Comparison of ENCODE assay signal across 24 cellular contexts in genomic region chr22:17590586-17590985, GRCh38. TPM values are rescaled to one million over a fixed set of nuclear protein-coding genes. Genes with fewer than 3 reads are reported as not detected.
DNase-seq lines count a peak whose midpoint lies in the region; ATAC-seq and TF ChIP-seq lines count a peak whose summit lies in the region.
"Had no signal": no experiment of that assay in that cellular context is flagged by ENCODE, and none has a peak within 500 bp of the region (broad histone marks: within the 10 kb centered on the region; RNA-seq: fewer than 3 reads in every experiment).

No MANE protein-coding gene starts in this region.

- H3K27me3 ChIP-seq in spleen (replicated peaks in 1 of 7) (no peaks in the 10 kb centered on the region), PC-3 (ENCODE audit: low read length) (no peaks in the 10 kb centered on the region), tibial nerve (no peaks in the 10 kb centered on the region)
- H3K27me3 ChIP-seq: BE2C had no signal

- no peaks in the 10 kb centered on the region for H3K9me3 Mint-ChIP-seq in activated CD8-positive, alpha-beta T cell treated with anti-CD3 and anti-CD28 coated beads for 36 hours
- H3K9me3 Mint-ChIP-seq in activated CD8-positive, alpha-beta T cell treated with anti-CD3 and anti-CD28 coated beads, Interleukin-2, amount 10 ng/mL, durations not matched to agents 7 days and 5 days (ENCODE audit: insufficient read depth) = no peaks in the 10 kb centered on the region
- H3K9me3 Mint-ChIP-seq in brain = no peaks in the 10 kb centered on the region
- H3K9me3 Mint-ChIP-seq in memory B cell = no peaks in the 10 kb centered on the region
- H3K9me3 Mint-ChIP-seq: CD14-positive monocyte; CD8-positive, alpha-beta memory T cell; IgD-negative memory B cell had no signal

- H3K36me3 ChIP-seq in spleen = peaks cover 0 to 83% (median 60%) of the 10 kb centered on the region in 6 donors
- peaks cover 12% of the 10 kb centered on the region for H3K36me3 ChIP-seq in PC-3 (ENCODE audit: low read depth, low read length)
- H3K36me3 ChIP-seq in tibial nerve = peaks cover 6 to 67% (median 26%) of the 10 kb centered on the region in 3 donors

- H3K4me1 Mint-ChIP-seq in activated CD8-positive, alpha-beta T cell treated with anti-CD3 and anti-CD28 coated beads for 36 hours (ENCODE audit: low read depth) = no peaks in the 10 kb centered on the region
- H3K4me1 Mint-ChIP-seq in activated CD8-positive, alpha-beta T cell treated with anti-CD3 and anti-CD28 coated beads, Interleukin-2, amount 10 ng/mL, durations not matched to agents 7 days and 5 days (ENCODE audit: low read depth) = no peaks in the 10 kb centered on the region
- H3K4me1 Mint-ChIP-seq in brain (no peaks in the 10 kb centered on the region), memory B cell (peaks cover 15% of the 10 kb centered on the region)
- H3K4me1 Mint-ChIP-seq: CD14-positive monocyte; CD8-positive, alpha-beta memory T cell had no signal

- H3K4me3 ChIP-seq in spleen = no peak overlapping the region
- H3K4me3 ChIP-seq in PC-3 (ENCODE audit: low read length) = no peak overlapping the region
- no peak overlapping the region for H3K4me3 ChIP-seq in tibial nerve
- H3K4me3 ChIP-seq: GM23248 had no signal

- H3K4me2 ChIP-seq in PC-3 (ENCODE audit: low read length) = no peak overlapping the region
- H3K4me2 ChIP-seq: KMS-11 had no signal

- H3K79me2 ChIP-seq in PC-3 (ENCODE audit: low read length) = no peaks in the 10 kb centered on the region

- H3K36me3 Mint-ChIP-seq in activated CD8-positive, alpha-beta T cell treated with anti-CD3 and anti-CD28 coated beads for 36 hours (ENCODE audit: low read depth) = peaks cover 24% of the 10 kb centered on the region
- H3K36me3 Mint-ChIP-seq in activated CD8-positive, alpha-beta T cell treated with anti-CD3 and anti-CD28 coated beads, Interleukin-2, amount 10 ng/mL, durations not matched to agents 7 days and 5 days (ENCODE audit: low read depth) = peaks cover 45% of the 10 kb centered on the region
- H3K36me3 Mint-ChIP-seq in brain (peaks cover 42% of the 10 kb centered on the region), memory B cell (peaks cover 24% of the 10 kb centered on the region)

- TF ChIP-seq POLR2A in spleen (IDR thresholded peaks at IDR 0.05) = no peak
- TF ChIP-seq POLR2A in tibial nerve (IDR thresholded peaks at IDR 0.05) = no peak

- WGBS in spleen, 5 donors = 86 to 91% (median 88%) methylated on average over 5 of the region's 5 CpGs
- 79 to 80% methylated on average over 4 to 5 of the region's 5 CpGs for WGBS in tibial nerve, 2 donors

- no peak for ATAC-seq in activated CD8-positive, alpha-beta T cell treated with anti-CD3 and anti-CD28 coated beads for 36 hours
- ATAC-seq in activated CD8-positive, alpha-beta T cell treated with anti-CD3 and anti-CD28 coated beads, Interleukin-2, amount 10 ng/mL, durations not matched to agents 7 days and 5 days = no peak
- ATAC-seq in memory B cell (ENCODE audit: low read depth) (no peak), PC-3 (no peak)
- ATAC-seq: Panc1 had no signal

- peaks cover 0 to 21% (median 4%) of the 10 kb centered on the region in 6 donors for H3K4me1 ChIP-seq in spleen
- H3K4me1 ChIP-seq in PC-3 (ENCODE audit: insufficient read depth, low read length) = no peaks in the 10 kb centered on the region
- no peaks in the 10 kb centered on the region for H3K4me1 ChIP-seq in tibial nerve
- H3K4me1 ChIP-seq: BE2C had no signal

- H3F3A ChIP-seq in PC-3 (ENCODE audit: low read length, unreplicated experiment) = no peaks in the 10 kb centered on the region

- intact Hi-C loops in activated CD8-positive, alpha-beta T cell treated with anti-CD3 and anti-CD28 coated beads for 36 hours (cut with micrococcal nuclease) = no loop called here
- intact Hi-C loops in spleen (cut with DNase I; ENCODE audit: low total_unique reads) = no loop called here
- intact Hi-C loops in PC-3 (cut with micrococcal nuclease) = no loop called here

- no peaks in the 10 kb centered on the region for H3K9me2 ChIP-seq in PC-3 (replicated peaks; ENCODE audit: low read length)

- H3K9me3 ChIP-seq in spleen (no peaks in the 10 kb centered on the region), PC-3 (ENCODE audit: low read length) (no peaks in the 10 kb centered on the region), tibial nerve (no peaks in the 10 kb centered on the region)
- H3K9me3 ChIP-seq: BE2C had no signal

- H3K27ac Mint-ChIP-seq in activated CD8-positive, alpha-beta T cell treated with anti-CD3 and anti-CD28 coated beads for 36 hours = peak overlapping the region; percentile 20
- H3K27ac Mint-ChIP-seq in activated CD8-positive, alpha-beta T cell treated with anti-CD3 and anti-CD28 coated beads, Interleukin-2, amount 10 ng/mL, durations not matched to agents 7 days and 5 days = no peak overlapping the region
- H3K27ac Mint-ChIP-seq in brain = peak overlapping the region in 3 of 5 experiments; percentile 13 to 85 (median 70)
- peak overlapping the region; percentile 14 for H3K27ac Mint-ChIP-seq in memory B cell

- no peak for TF ChIP-seq CTCF in activated CD8-positive, alpha-beta T cell treated with anti-CD3 and anti-CD28 coated beads for 36 hours (IDR thresholded peaks at IDR 0.05)
- no peak for TF ChIP-seq CTCF in brain (conservative IDR thresholded peaks at IDR 0.05)
- TF ChIP-seq CTCF in spleen (IDR thresholded peaks at IDR 0.05 in 8 of 11, conservative IDR thresholded peaks at IDR 0.05 in 3 of 11) = no peak
- no peak for TF ChIP-seq CTCF in PC-3 (conservative IDR thresholded peaks at IDR 0.05; ENCODE audit: low read depth, low read length)
- no peak for TF ChIP-seq CTCF in tibial nerve (IDR thresholded peaks at IDR 0.05)

- H3K9ac ChIP-seq in PC-3 (ENCODE audit: low read length) = no peak overlapping the region
- H3K9ac ChIP-seq: GM23248, KMS-11 had no signal

- DNase-seq in activated CD8-positive, alpha-beta T cell treated with anti-CD3 and anti-CD28 coated beads for 36 hours = no peak
- DNase-seq in activated CD8-positive, alpha-beta T cell treated with anti-CD3 and anti-CD28 coated beads, Interleukin-2, amount 10 ng/mL, durations not matched to agents 7 days and 5 days = no peak
- DNase-seq in memory B cell (ENCODE audit: low spot score in 2 of 2) = no peak
- peak; percentile 47 for DNase-seq in spleen
- DNase-seq in activated CD8-positive, alpha-beta memory T cell treated with anti-CD3 and anti-CD28 coated beads, Interleukin-2, amount 50 U/mL, for 4 hours = no peak
- DNase-seq in PC-3 = no peak
- DNase-seq in tibial nerve (ENCODE audit: low spot score in 2 of 2) = no peak
- DNase-seq: ACHN; BE2C; CD8-positive, alpha-beta memory T cell; DMS153; GM23248; HCEC 1CT; MM.1S; NCI-H2029; NCI-H526 treated with DMSO at 0.1 percent for 48 hours; SHP77 treated with DMSO at 0.1 percent for 48 hours had no signal

- POLR2A ChIA-PET in activated CD8-positive, alpha-beta T cell treated with anti-CD3 and anti-CD28 coated beads for 36 hours (lab: Charles Lee) = no interaction called here
- POLR2A ChIA-PET in activated CD8-positive, alpha-beta T cell treated with anti-CD3 and anti-CD28 coated beads, Interleukin-2, amount 10 ng/mL, durations not matched to agents 7 days and 5 days (lab: Charles Lee) = no interaction called here
- POLR2A ChIA-PET in PC-3 (lab: Charles Lee; ENCODE audit: unreplicated experiment) = no interaction called here

- no peaks in the 10 kb centered on the region for H3K27me3 Mint-ChIP-seq in activated CD8-positive, alpha-beta T cell treated with anti-CD3 and anti-CD28 coated beads for 36 hours
- H3K27me3 Mint-ChIP-seq in activated CD8-positive, alpha-beta T cell treated with anti-CD3 and anti-CD28 coated beads, Interleukin-2, amount 10 ng/mL, durations not matched to agents 7 days and 5 days (ENCODE audit: low read depth) = no peaks in the 10 kb centered on the region
- H3K27me3 Mint-ChIP-seq in brain (no peaks in the 10 kb centered on the region), memory B cell (no peaks in the 10 kb centered on the region)
- H3K27me3 Mint-ChIP-seq: CD8-positive, alpha-beta memory T cell; IgD-negative memory B cell had no signal

- TF ChIP-seq EP300 in tibial nerve (IDR thresholded peaks at IDR 0.05) = no peak

- no peaks in the 10 kb centered on the region for H4K20me1 ChIP-seq in PC-3 (ENCODE audit: low read length)

- CTCF ChIA-PET in activated CD8-positive, alpha-beta T cell treated with anti-CD3 and anti-CD28 coated beads for 36 hours (lab: Charles Lee) = no interaction called here
- CTCF ChIA-PET in activated CD8-positive, alpha-beta T cell treated with anti-CD3 and anti-CD28 coated beads, Interleukin-2, amount 10 ng/mL, durations not matched to agents 7 days and 5 days (lab: Charles Lee) = no interaction called here
- CTCF ChIA-PET in PC-3 (lab: Charles Lee) = no interaction called here

- H3K27ac ChIP-seq in spleen (no peak overlapping the region), PC-3 (ENCODE audit: low read length) (no peak overlapping the region), tibial nerve (no peak overlapping the region)
- H3K27ac ChIP-seq: 22Rv1, GM23248, HL-60, KMS-11 had no signal

- no peak overlapping the region for H2AFZ ChIP-seq in PC-3 (ENCODE audit: low read length)
- H2AFZ ChIP-seq: GM23248 had no signal

- BruUV-seq in PC-3 (replicated peaks; lab: Mats Ljungman, UMichigan) = no TSS peak

- H3K4me3 Mint-ChIP-seq in activated CD8-positive, alpha-beta T cell treated with anti-CD3 and anti-CD28 coated beads for 36 hours = no peak overlapping the region
- H3K4me3 Mint-ChIP-seq in activated CD8-positive, alpha-beta T cell treated with anti-CD3 and anti-CD28 coated beads, Interleukin-2, amount 10 ng/mL, durations not matched to agents 7 days and 5 days = no peak overlapping the region
- H3K4me3 Mint-ChIP-seq in brain = no peak overlapping the region
- no peak overlapping the region for H3K4me3 Mint-ChIP-seq in memory B cell
- H3K4me3 Mint-ChIP-seq: CD14-positive monocyte, IgD-negative memory B cell had no signal

RNA-seq across cellular contexts. Expression of gene SLC25A18, which starts 27.3 kb away (rescaled TPM):
- total RNA-seq in activated CD8-positive, alpha-beta T cell treated with anti-CD3 and anti-CD28 coated beads for 36 hours = not detected
- not detected for total RNA-seq in activated CD8-positive, alpha-beta T cell treated with anti-CD3 and anti-CD28 coated beads, Interleukin-2, amount 10 ng/mL, durations not matched to agents 7 days and 5 days
- 40.2 TPM for polyA plus RNA-seq in brain (ENCODE audit: insufficient read depth, low read depth, low replicate concordance)
- 10 to 100 TPM in 1 of 7 donors, 1 to 10 TPM in 4, under 1 TPM in 2; 0.13 to 12.3 (median 5.5) TPM for total RNA-seq in spleen
- polyA plus RNA-seq in spleen = 1 to 10 TPM; 2.9 to 3.4 (median 3.1) TPM
- 0.22 TPM in 1 of 2 replicates, not detected in the other for total RNA-seq in PC-3 (2014; rRNA removed)
- 1 to 10 TPM; 2.2 to 5.9 (median 4.8) TPM for total RNA-seq in tibial nerve
- total RNA-seq: CD8-positive, alpha-beta memory T cell; GM23248 had no signal
- polyA plus RNA-seq: CD8-positive, alpha-beta memory T cell; GM23248; IgD-negative memory B cell had no signal

RNA-seq across cellular contexts. Expression of gene ATP6V1E1, which starts 38.0 kb away (rescaled TPM):
- total RNA-seq in activated CD8-positive, alpha-beta T cell treated with anti-CD3 and anti-CD28 coated beads for 36 hours = 10 to 100 TPM; 68.1 to 68.2 TPM
- 10 to 100 TPM; 86.2 to 88.8 TPM for total RNA-seq in activated CD8-positive, alpha-beta T cell treated with anti-CD3 and anti-CD28 coated beads, Interleukin-2, amount 10 ng/mL, durations not matched to agents 7 days and 5 days
- 250 TPM for polyA plus RNA-seq in brain (ENCODE audit: insufficient read depth, low read depth, low replicate concordance)
- total RNA-seq in spleen = 100 to 1,000 TPM in 6 of 7 donors, 10 to 100 TPM in 1; 85.3 to 127 (median 112) TPM
- polyA plus RNA-seq in spleen = 100 to 1,000 TPM in 1 of 3 donors, 10 to 100 TPM in 2; 66.1 to 115 (median 99.6) TPM
- 74.6 and 89.9 TPM in 2 replicates for total RNA-seq in PC-3 (2014; rRNA removed)
- 100 to 1,000 TPM in 3 of 4 donors, 10 to 100 TPM in 1; 94.3 to 138 (median 120) TPM for total RNA-seq in tibial nerve

RNA-seq across cellular contexts. Expression of gene BCL2L13, which starts 48.0 kb away (rescaled TPM):
- 10 to 100 TPM; 36.1 to 38.3 TPM for total RNA-seq in activated CD8-positive, alpha-beta T cell treated with anti-CD3 and anti-CD28 coated beads for 36 hours
- total RNA-seq in activated CD8-positive, alpha-beta T cell treated with anti-CD3 and anti-CD28 coated beads, Interleukin-2, amount 10 ng/mL, durations not matched to agents 7 days and 5 days = 10 to 100 TPM; 26.0 to 27.0 TPM
- 39.7 TPM for polyA plus RNA-seq in brain (ENCODE audit: insufficient read depth, low read depth, low replicate concordance)
- total RNA-seq in spleen = 10 to 100 TPM; 29.4 to 53.5 (median 38.2) TPM
- 10 to 100 TPM; 13.4 to 20.3 (median 17.2) TPM for polyA plus RNA-seq in spleen
- total RNA-seq in PC-3 (2014; rRNA removed) = 31.3 TPM in 2 replicates
- total RNA-seq in tibial nerve = 10 to 100 TPM; 47.4 to 74.7 (median 60.9) TPM
